Comparison of ENCODE assay signal across 18 cellular contexts in the genomic region with DNA sequence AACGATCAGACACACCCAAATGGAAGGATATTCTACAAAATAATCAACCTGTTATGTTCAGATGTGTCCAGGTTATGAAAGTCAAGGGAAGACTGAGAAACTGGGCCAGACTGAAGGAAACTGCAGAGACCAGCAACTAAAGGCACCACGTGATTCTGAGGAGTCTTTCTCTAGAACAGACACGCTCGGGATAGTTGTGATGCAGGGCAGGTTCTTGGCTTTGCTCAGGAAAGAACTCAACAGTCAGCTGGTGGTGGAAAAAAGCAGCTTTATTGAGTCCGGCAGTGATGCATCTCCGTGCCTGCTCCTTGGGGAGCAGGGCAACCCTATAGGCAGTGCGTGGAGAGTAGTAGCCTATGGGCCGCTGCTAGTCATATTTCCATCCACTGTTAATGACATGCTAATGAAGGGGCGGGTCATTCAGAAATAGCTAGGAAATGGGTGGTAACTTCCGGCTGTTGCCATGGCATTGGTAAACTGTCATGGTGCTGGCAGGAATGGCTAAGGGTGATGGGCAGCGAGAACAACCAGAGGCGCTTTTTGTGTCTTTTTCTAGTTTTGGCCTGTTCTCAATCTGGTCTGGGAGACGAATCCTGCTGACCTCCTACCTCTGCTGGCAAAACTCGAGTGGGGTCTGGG. TPM values are rescaled to one million over a fixed set of nuclear protein-coding genes. Genes with fewer than 3 reads are reported as not detected.
DNase-seq lines count a peak whose midpoint lies in the region; ATAC-seq and TF ChIP-seq lines count a peak whose summit lies in the region.
"Had no signal": no experiment of that assay in that cellular context is flagged by ENCODE, and none has a peak within 500 bp of the region (broad histone marks: within the 10 kb centered on the region; RNA-seq: fewer than 3 reads in every experiment).

No MANE protein-coding gene starts in this region.

- H3K18ac ChIP-seq in trophoblast cell (ENCODE audit: low read length) = no peak overlapping the region

- H4K91ac ChIP-seq in trophoblast cell (ENCODE audit: low read depth, low read length) = no peak overlapping the region

- WGBS in endodermal cell (ENCODE audit: insufficient coverage in 1 of 2, insufficient read length in 1 of 2), 2 experiments = 89 to 91% methylated on average over 9 to 14 of the region's 14 CpGs
- no CpG with 5 or more reads among the region's 14 CpGs for WGBS in trophoblast cell (ENCODE audit: extremely low coverage, insufficient coverage, insufficient read length)

- H3K79me2 ChIP-seq in trophoblast cell (ENCODE audit: control insufficient read depth, insufficient read depth, low read length, poor library complexity) = no peaks in the 10 kb centered on the region

- H3K14ac ChIP-seq in trophoblast cell (ENCODE audit: low read length) = no peak overlapping the region

- no peak overlapping the region for H4K8ac ChIP-seq in trophoblast cell (ENCODE audit: low read depth, low read length)

- H2AFZ ChIP-seq in trophoblast cell (ENCODE audit: insufficient read depth, low read length, poor library complexity) = no peak overlapping the region
- H2AFZ ChIP-seq: PC-9 had no signal

- H3K4me1 Mint-ChIP-seq in endodermal cell = no peaks in the 10 kb centered on the region

- H3K79me1 ChIP-seq in trophoblast cell (ENCODE audit: low read length) = no peaks in the 10 kb centered on the region

- H3K9ac ChIP-seq in endodermal cell (ENCODE audit: extremely low read depth, low read length, poor library complexity, severe bottlenecking) (no peak overlapping the region), trophoblast cell (ENCODE audit: low read length) (no peak overlapping the region)
- H3K9ac ChIP-seq: BLaER1 treated with 17β-estradiol and CSF1 and Interleukin-3, amounts not matched to agents 10 nM and 100 nM had no signal

- H3K23ac ChIP-seq in trophoblast cell (ENCODE audit: low read length) = no peak overlapping the region

- ATAC-seq in left lobe of liver = no peak

- H3K27me3 ChIP-seq in endodermal cell (ENCODE audit: control insufficient read depth, insufficient read depth, low read length, poor library complexity, severe bottlenecking) (no peaks in the 10 kb centered on the region), trophoblast cell (ENCODE audit: insufficient read depth, low read length) (no peaks in the 10 kb centered on the region)
- H3K27me3 ChIP-seq: BLaER1 treated with 17β-estradiol and CSF1 and Interleukin-3, amounts not matched to agents 10 nM and 100 nM had no signal

- no peak overlapping the region for H3K4me2 ChIP-seq in trophoblast cell (ENCODE audit: low read length)
- H3K4me2 ChIP-seq: BLaER1 treated with 17β-estradiol and CSF1 and Interleukin-3, amounts not matched to agents 10 nM and 100 nM; PC-9 had no signal

- peak; percentile 37 for DNase-seq in activated CD8-positive, alpha-beta memory T cell treated with anti-CD3 and anti-CD28 coated beads for 24 hours
- DNase-seq in activated CD8-positive, alpha-beta memory T cell treated with anti-CD3 and anti-CD28 coated beads, Interleukin-2, amount 50 U/mL, for 4 hours = no peak
- peak; percentile 38 for DNase-seq in endodermal cell
- DNase-seq in trophoblast cell = peak; percentile 34 to 70
- DNase-seq in MV-4-11 (lab: John Stamatoyannopoulos, UW) = no peak
- DNase-seq in left lobe of liver (ENCODE audit: low spot score) = no peak
- no peak for DNase-seq in GM19238 (ENCODE audit: insufficient read length, low spot score)
- DNase-seq: 8988T; Caco-2; GOT3; NCI-H1092; NCI-H2107; NCI-H345; NCI-H526 treated with DMSO at 0.1 percent for 48 hours; NK-92 treated with Interleukin-12 subunit alpha and Interleukin-12 subunit beta, amount 100 ng/mL, for 24 hours had no signal

- peaks cover 24% of the 10 kb centered on the region for H3K27me3 Mint-ChIP-seq in endodermal cell (ENCODE audit: insufficient read depth)

- no peak overlapping the region for H3K27ac Mint-ChIP-seq in endodermal cell

- H3K4me1 ChIP-seq in endodermal cell (ENCODE audit: control insufficient read depth, insufficient read depth, low read length) (no peaks in the 10 kb centered on the region), trophoblast cell (ENCODE audit: control insufficient read depth in 1 of 2, insufficient read depth in 2 of 2, low read length in 2 of 2) (peaks cover 0 to 4% of the 10 kb centered on the region in 2 experiments)
- H3K4me1 ChIP-seq: Caco-2 had no signal

- H2BK5ac ChIP-seq in trophoblast cell (ENCODE audit: low read depth, low read length, poor library complexity) = no peak overlapping the region

- peaks cover 7% of the 10 kb centered on the region for H3K9me3 Mint-ChIP-seq in endodermal cell

- no peak overlapping the region for H4K12ac ChIP-seq in trophoblast cell (ENCODE audit: low read depth, low read length)

- peaks cover 11% of the 10 kb centered on the region for H3K36me3 ChIP-seq in KOPT-K1 (ENCODE audit: insufficient read depth, low read length)
- no peaks in the 10 kb centered on the region for H3K36me3 ChIP-seq in endodermal cell (ENCODE audit: control insufficient read depth, insufficient read depth, low read length)
- no peaks in the 10 kb centered on the region for H3K36me3 ChIP-seq in trophoblast cell (ENCODE audit: control insufficient read depth in 1 of 2, insufficient read depth in 2 of 2, low read length in 2 of 2)
- H3K36me3 ChIP-seq: BLaER1 treated with 17β-estradiol and CSF1 and Interleukin-3, amounts not matched to agents 10 nM and 100 nM had no signal

- H3K36me3 Mint-ChIP-seq in endodermal cell (ENCODE audit: low read depth) = no peaks in the 10 kb centered on the region

- no peak overlapping the region for H3K4me3 Mint-ChIP-seq in endodermal cell

- H3K4me3 ChIP-seq in endodermal cell (ENCODE audit: low read length) = no peak overlapping the region
- no peak overlapping the region for H3K4me3 ChIP-seq in trophoblast cell (ENCODE audit: low read depth, low read length)
- H3K4me3 ChIP-seq: BLaER1 treated with 17β-estradiol and CSF1 and Interleukin-3, amounts not matched to agents 10 nM and 100 nM; PC-9 had no signal

- H3K9me3 ChIP-seq in KOPT-K1 (ENCODE audit: insufficient read depth, low read length, poor library complexity, severe bottlenecking) (no peaks in the 10 kb centered on the region), endodermal cell (ENCODE audit: control insufficient read depth, low read length) (no peaks in the 10 kb centered on the region), trophoblast cell (ENCODE audit: insufficient read depth, low read depth, low read length) (peaks cover 1% of the 10 kb centered on the region)
- H3K9me3 ChIP-seq: Caco-2 had no signal

- no peak overlapping the region for H2AK5ac ChIP-seq in trophoblast cell (ENCODE audit: low read length)

- H3K4ac ChIP-seq in trophoblast cell (ENCODE audit: low read depth, low read length) = no peak overlapping the region

- H2BK12ac ChIP-seq in trophoblast cell (ENCODE audit: low read length) = no peak overlapping the region

- no peak for TF ChIP-seq CTCF in endodermal cell (conservative IDR thresholded peaks at IDR 0.05)

- H3K27ac ChIP-seq in KOPT-K1 (ENCODE audit: low read depth, low read length, poor library complexity, severe bottlenecking) (peak overlapping the region; percentile 2), endodermal cell (ENCODE audit: low read depth, low read length) (no peak overlapping the region), trophoblast cell (ENCODE audit: low read depth, low read length) (no peak overlapping the region)
- H3K27ac ChIP-seq: BLaER1 treated with 17β-estradiol and CSF1 and Interleukin-3, amounts not matched to agents 10 nM and 100 nM; PC-9 had no signal

- H2BK120ac ChIP-seq in trophoblast cell (ENCODE audit: insufficient read depth, low read length, poor library complexity) = no peak overlapping the region

RNA-seq across cellular contexts. Expression of a gene that starts 11.6 kb away (rescaled TPM):
- total RNA-seq in endodermal cell (100 to 1,000 TPM in 1 of 2 donors, 10 to 100 TPM in 1; 76.9 to 110 TPM), left lobe of liver (2.4 TPM)
- 53.8 TPM for polyA plus RNA-seq in endodermal cell (2013, experiment 1 of 2)
- polyA plus RNA-seq in endodermal cell (2013, experiment 2 of 2) = 66.2 TPM
- polyA plus RNA-seq in trophoblast cell (2013) = 301 and 313 TPM in 2 replicates

Comparison
In these comparisons a context has a peak if more than half of its experiments do, and no peak if none do; other contexts are left out.
1. DNase-seq: peak in activated CD8-positive, alpha-beta memory T cell treated with anti-CD3 and anti-CD28 coated beads for 24 hours (single experiment), endodermal cell (single experiment) and trophoblast cell (2 of 2); none in activated CD8-positive, alpha-beta memory T cell treated with anti-CD3 and anti-CD28 coated beads, Interleukin-2, amount 50 U/mL, for 4 hours (single experiment), MV-4-11 (single experiment), left lobe of liver (single experiment) and GM19238 (single experiment).
2. RNA of a gene that starts 11.6 kb away (total RNA-seq): 76.9 to 110 TPM in endodermal cell; 2.4 TPM in left lobe of liver (single experiment); every median in the first group is over 10 times any median in the second.